9 cellular contexts compared by ENCODE assay signal in the genomic region with DNA sequence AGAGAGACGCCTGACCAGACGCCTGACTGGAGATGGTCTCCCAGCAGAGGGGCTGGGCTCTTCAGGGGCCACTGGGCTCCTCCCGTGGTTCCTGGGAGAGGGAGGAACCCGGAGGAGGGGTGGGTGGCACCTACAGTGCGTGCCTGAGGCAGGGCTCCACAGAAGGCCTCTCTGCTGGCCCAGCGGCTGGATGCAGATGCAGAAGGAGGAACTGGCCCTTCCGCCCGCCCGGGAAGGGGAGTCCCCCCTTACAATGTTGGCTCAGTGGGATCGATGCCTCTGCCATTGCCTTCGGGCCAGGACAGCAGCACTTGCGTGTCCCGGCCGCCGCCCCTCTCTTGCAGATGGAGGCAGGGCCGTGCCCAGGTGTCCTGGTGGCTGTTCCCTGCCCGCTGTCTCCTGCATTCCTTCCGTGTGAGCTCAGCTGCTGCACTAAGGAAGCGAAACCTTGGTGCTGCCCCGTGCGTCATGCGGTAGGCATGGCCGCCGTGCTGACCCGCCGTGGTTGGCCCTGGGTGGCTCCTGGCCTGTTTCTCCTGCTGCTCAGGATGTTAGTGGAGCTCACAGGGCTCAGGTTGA. TPM values are rescaled to one million over a fixed set of nuclear protein-coding genes. Genes with fewer than 3 reads are reported as not detected.
DNase-seq lines count a peak whose midpoint lies in the region; ATAC-seq, FAIRE-seq and TF ChIP-seq lines count a peak whose summit lies in the region.
"Had no signal": no experiment of that assay in that cellular context is flagged by ENCODE, and none has a peak within 500 bp of the region (broad histone marks: within the 10 kb centered on the region; RNA-seq: fewer than 3 reads in every experiment).

No MANE protein-coding gene starts in this region.

- TF ChIP-seq POLR2A in stomach (IDR thresholded peaks at IDR 0.05), result no peak

- H3K4me1 ChIP-seq in stomach, result peaks cover 81 to 90% (median 82%) of the 10 kb centered on the region in 4 donors
- peaks cover 11% of the 10 kb centered on the region for H3K4me1 ChIP-seq in CD8-positive, alpha-beta T cell (ENCODE audit: insufficient read depth, low read length)

- H3K9me3 Mint-ChIP-seq in CD8-positive, alpha-beta T cell, result no peaks in the 10 kb centered on the region

- FAIRE-seq in HTR-8/SVneo (lab: Jason Lieb, UNC), result peak; percentile 96

- H3K4me3 ChIP-seq in kidney epithelial cell (ENCODE audit: low read depth, low read length) (no peak overlapping the region), stomach (peak overlapping the region in 2 of 4 donors; percentile 11 to 14)
- H3K4me3 ChIP-seq in CD8-positive, alpha-beta T cell (ENCODE audit: low read depth, low read length), result no peak overlapping the region

- no peaks in the 10 kb centered on the region for H3K36me3 ChIP-seq in kidney epithelial cell (ENCODE audit: control insufficient read depth, insufficient read depth, low read length)
- H3K36me3 ChIP-seq in stomach, result peaks cover 6 to 10% (median 8%) of the 10 kb centered on the region in 4 donors
- H3K36me3 ChIP-seq in CD8-positive, alpha-beta T cell (ENCODE audit: insufficient read depth, low read length), result no peaks in the 10 kb centered on the region

- intact Hi-C loops in stomach (cut with DNase I; ENCODE audit: low total_unique reads), result no loop called here
- intact Hi-C loops in CD8-positive, alpha-beta T cell (cut with DNase I, micrococcal nuclease), result no loop called here

- H3K27me3 Mint-ChIP-seq in CD8-positive, alpha-beta T cell (ENCODE audit: low read depth), result no peaks in the 10 kb centered on the region

- H3K27me3 ChIP-seq in kidney epithelial cell (ENCODE audit: control insufficient read depth, insufficient read depth, low read length) (no peaks in the 10 kb centered on the region), stomach (no peaks in the 10 kb centered on the region)
- H3K27me3 ChIP-seq in CD8-positive, alpha-beta T cell (ENCODE audit: insufficient read depth, low read length), result no peaks in the 10 kb centered on the region

- H3K4me3 Mint-ChIP-seq in CD8-positive, alpha-beta T cell, result no peak overlapping the region

- POLR2A ChIA-PET in CD8-positive, alpha-beta T cell (lab: Charles Lee), result interaction anchor here (1.2 to 1.5 kb wide), 2 partner anchors 26 to 62 kb away, joined by 3 read pairs; no protein-coding TSS in a partner anchor

- TF ChIP-seq CTCF in kidney epithelial cell (IDR thresholded peaks at IDR 0.05; ENCODE audit: insufficient read depth, low read length, poor library complexity, severe bottlenecking), result no peak
- TF ChIP-seq CTCF in stomach (IDR thresholded peaks at IDR 0.05), result no peak
- TF ChIP-seq CTCF in CD8-positive, alpha-beta T cell (IDR thresholded peaks at IDR 0.05), result no peak

- CTCF ChIA-PET in CD8-positive, alpha-beta T cell (lab: Charles Lee), result interaction anchor here (1.2 kb wide), 1 partner anchor 62 kb away, joined by 4 read pairs; no protein-coding TSS in a partner anchor

- no peak for TF ChIP-seq EP300 in stomach (IDR thresholded peaks at IDR 0.05)

- peaks cover 13% of the 10 kb centered on the region for H3K4me1 Mint-ChIP-seq in CD8-positive, alpha-beta T cell (ENCODE audit: low read depth)

- 32 to 93% (median 43%) methylated on average over 12 to 26 of the region's 26 CpGs for WGBS in stomach, 5 donors

- H3K36me3 Mint-ChIP-seq in CD8-positive, alpha-beta T cell, result no peaks in the 10 kb centered on the region

- ATAC-seq in CD8-positive, alpha-beta T cell, result no peak
- ATAC-seq in GM18909 (IDR thresholded peaks at IDR 0.05; ENCODE audit: poor library complexity, unreplicated experiment), result no peak

- no peak overlapping the region for H3K27ac Mint-ChIP-seq in CD8-positive, alpha-beta T cell

- H3K9me3 ChIP-seq in stomach, result no peaks in the 10 kb centered on the region
- no peaks in the 10 kb centered on the region for H3K9me3 ChIP-seq in CD8-positive, alpha-beta T cell (ENCODE audit: low read length)

- peak; percentile 70 for DNase-seq in HTR-8/SVneo (ENCODE audit: insufficient read length, low spot score)
- DNase-seq in amniotic epithelial cell (ENCODE audit: low read depth), result peak; percentile 83
- DNase-seq in kidney epithelial cell (ENCODE audit: low read depth), result peak; percentile 86
- peak; percentile 89 for DNase-seq in stomach
- DNase-seq in CD8-positive, alpha-beta T cell, result no peak
- no peak for DNase-seq in iPS-NIHi7 (ENCODE audit: extremely low spot score)
- DNase-seq in amniotic stem cell (lab: John Stamatoyannopoulos, UW), result no peak
- DNase-seq: NCI-H82 had no signal

- H3K27ac ChIP-seq in stomach, result peak overlapping the region; percentile 62 to 89 (median 80)
- no peak overlapping the region for H3K27ac ChIP-seq in CD8-positive, alpha-beta T cell (ENCODE audit: low read depth, low read length)

RNA-seq across cellular contexts. Expression of a gene that starts 15.1 kb away (rescaled TPM):
- total RNA-seq in kidney epithelial cell (80.3 and 83.4 TPM in 2 replicates), stomach (100 to 1,000 TPM in 2 of 5 donors, 10 to 100 TPM in 3; 21.1 to 263 (median 96.9) TPM)
- polyA plus RNA-seq in stomach, result 10 to 100 TPM; 37.5 to 66.1 (median 46.6) TPM
- total RNA-seq in CD8-positive, alpha-beta T cell, result 1 to 10 TPM; 8.5 to 9.1 TPM

RNA-seq across cellular contexts. Expression of a gene that starts 58.4 kb away (rescaled TPM):
- total RNA-seq in kidney epithelial cell (26.6 and 36.6 TPM in 2 replicates), stomach (100 to 1,000 TPM in 1 of 5 donors, 10 to 100 TPM in 3, 1 to 10 TPM in 1; 5.4 to 117 (median 12.9) TPM)
- polyA plus RNA-seq in stomach, result 10 to 100 TPM; 23.6 to 30.5 (median 25.4) TPM
- total RNA-seq in CD8-positive, alpha-beta T cell, result 10 to 100 TPM; 10.6 to 11.5 TPM

Comparison
In these comparisons a context has a peak if more than half of its experiments do, and no peak if none do; other contexts are left out.
1. DNase-seq: peak in HTR-8/SVneo (single experiment), amniotic epithelial cell (single experiment), kidney epithelial cell (single experiment) and stomach (single experiment); none in CD8-positive, alpha-beta T cell (0 of 7), iPS-NIHi7 (single experiment) and amniotic stem cell (single experiment).